Comparison of ENCODE assay signal across 9 cellular contexts in genomic region chr2:37586663-37587409, GRCh38.
DNase-seq lines count a peak whose midpoint lies in the region; ATAC-seq and TF ChIP-seq lines count a peak whose summit lies in the region.
"Had no signal": no experiment of that assay in that cellular context is flagged by ENCODE, and none has a peak within 500 bp of the region (broad histone marks: within the 10 kb centered on the region; RNA-seq: fewer than 3 reads in every experiment).

No MANE protein-coding gene starts in this region.

- 47 to 50% methylated on average over 3 of the region's 3 CpGs for WGBS in esophagus squamous epithelium, 2 donors

- intact Hi-C loops in esophagus squamous epithelium (cut with DNase I): no loop called here

- H3K27ac Mint-ChIP-seq in stimulated activated memory B cell treated with anti-CD40 and anti-IgM and Interleukin-4, amounts not matched to agents 10 μg/mL and 1 μg/mL and 100 μg/mL, for 72 hours: peak overlapping the region; percentile 74

- no peaks in the 10 kb centered on the region for H3K9me3 Mint-ChIP-seq in stimulated activated memory B cell treated with anti-CD40 and anti-IgM and Interleukin-4, amounts not matched to agents 10 μg/mL and 1 μg/mL and 100 μg/mL, for 72 hours

- H3K36me3 ChIP-seq in WERI-Rb-1 (no peaks in the 10 kb centered on the region), esophagus squamous epithelium (no peaks in the 10 kb centered on the region)

- H3K27ac ChIP-seq in WERI-Rb-1: no peak overlapping the region
- peak overlapping the region in 3 of 4 donors; percentile 50 to 75 (median 63) for H3K27ac ChIP-seq in esophagus squamous epithelium

- H3K27me3 Mint-ChIP-seq in stimulated activated memory B cell treated with anti-CD40 and anti-IgM and Interleukin-4, amounts not matched to agents 10 μg/mL and 1 μg/mL and 100 μg/mL, for 72 hours: no peaks in the 10 kb centered on the region

- no peaks in the 10 kb centered on the region for H3K27me3 ChIP-seq in WERI-Rb-1 (ENCODE audit: insufficient read depth, low read depth, severe bottlenecking)
- no peaks in the 10 kb centered on the region for H3K27me3 ChIP-seq in esophagus squamous epithelium

- peak overlapping the region; percentile 13 for H3K4me3 Mint-ChIP-seq in stimulated activated memory B cell treated with anti-CD40 and anti-IgM and Interleukin-4, amounts not matched to agents 10 μg/mL and 1 μg/mL and 100 μg/mL, for 72 hours

- TF ChIP-seq CTCF in WERI-Rb-1 (IDR thresholded peaks at IDR 0.05; ENCODE audit: low read depth, low read length): no peak
- TF ChIP-seq CTCF in esophagus squamous epithelium (IDR thresholded peaks at IDR 0.05): no peak

- H3K9me3 ChIP-seq in WERI-Rb-1 (ENCODE audit: severe bottlenecking): no peaks in the 10 kb centered on the region
- H3K9me3 ChIP-seq in esophagus squamous epithelium: no peaks in the 10 kb centered on the region

- TF ChIP-seq POLR2A in esophagus squamous epithelium (IDR thresholded peaks at IDR 0.05): no peak

- peak; percentile 53 for DNase-seq in WERI-Rb-1
- DNase-seq in esophagus squamous epithelium (lab: John Stamatoyannopoulos, UW): no peak
- DNase-seq in iPS-NIHi7 (ENCODE audit: extremely low spot score): no peak
- DNase-seq: NCI-H2081, occipital lobe had no signal

- H3K4me1 ChIP-seq in esophagus squamous epithelium: peaks cover 28 to 90% (median 48%) of the 10 kb centered on the region in 3 donors

- ATAC-seq in HG03565 (IDR thresholded peaks at IDR 0.05; ENCODE audit: unreplicated experiment) (peak; percentile 6), HG03571 (IDR thresholded peaks at IDR 0.05; ENCODE audit: unreplicated experiment) (no peak), HG03520 (IDR thresholded peaks at IDR 0.05; ENCODE audit: unreplicated experiment) (no peak)
- ATAC-seq in stimulated activated memory B cell treated with anti-CD40 and anti-IgM and Interleukin-4, amounts not matched to agents 10 μg/mL and 1 μg/mL and 100 μg/mL, for 72 hours: no peak

- H3K36me3 Mint-ChIP-seq in stimulated activated memory B cell treated with anti-CD40 and anti-IgM and Interleukin-4, amounts not matched to agents 10 μg/mL and 1 μg/mL and 100 μg/mL, for 72 hours: no peaks in the 10 kb centered on the region

- H3K4me3 ChIP-seq in WERI-Rb-1 (ENCODE audit: low read depth, low read length) (no peak overlapping the region), esophagus squamous epithelium (no peak overlapping the region)

- H3K4me1 Mint-ChIP-seq in stimulated activated memory B cell treated with anti-CD40 and anti-IgM and Interleukin-4, amounts not matched to agents 10 μg/mL and 1 μg/mL and 100 μg/mL, for 72 hours: peaks cover 69% of the 10 kb centered on the region
